1 cellular context compared by ENCODE assay signal in genomic region chr5:125277494-125278154, GRCh38.
TF ChIP-seq lines count a peak whose summit lies in the region.

No MANE protein-coding gene starts in this region.

TF ChIP-seq in A549, 52 proteins besides CTCF, POLR2A, EP300 and RAD21 (continued from another document):
- TF ChIP-seq BCL3 (IDR thresholded peaks at IDR 0.05) (no peak), MYC (IDR thresholded peaks at IDR 0.05; ENCODE audit: borderline replicate concordance, low read length) (no peak), JUN (IDR thresholded peaks at IDR 0.05) (peak in 1 of 2 experiments; percentile 43; a peak in 1 of 5 replicates), GATA3 (IDR thresholded peaks at IDR 0.05; ENCODE audit: borderline replicate concordance) (peak; percentile 61; the same call in 1 of the 2 replicates), TP53 (CRISPR knock-in tag; IDR thresholded peaks at IDR 0.05) (no peak)
